11 cellular contexts compared by ENCODE assay signal in the genomic region with DNA sequence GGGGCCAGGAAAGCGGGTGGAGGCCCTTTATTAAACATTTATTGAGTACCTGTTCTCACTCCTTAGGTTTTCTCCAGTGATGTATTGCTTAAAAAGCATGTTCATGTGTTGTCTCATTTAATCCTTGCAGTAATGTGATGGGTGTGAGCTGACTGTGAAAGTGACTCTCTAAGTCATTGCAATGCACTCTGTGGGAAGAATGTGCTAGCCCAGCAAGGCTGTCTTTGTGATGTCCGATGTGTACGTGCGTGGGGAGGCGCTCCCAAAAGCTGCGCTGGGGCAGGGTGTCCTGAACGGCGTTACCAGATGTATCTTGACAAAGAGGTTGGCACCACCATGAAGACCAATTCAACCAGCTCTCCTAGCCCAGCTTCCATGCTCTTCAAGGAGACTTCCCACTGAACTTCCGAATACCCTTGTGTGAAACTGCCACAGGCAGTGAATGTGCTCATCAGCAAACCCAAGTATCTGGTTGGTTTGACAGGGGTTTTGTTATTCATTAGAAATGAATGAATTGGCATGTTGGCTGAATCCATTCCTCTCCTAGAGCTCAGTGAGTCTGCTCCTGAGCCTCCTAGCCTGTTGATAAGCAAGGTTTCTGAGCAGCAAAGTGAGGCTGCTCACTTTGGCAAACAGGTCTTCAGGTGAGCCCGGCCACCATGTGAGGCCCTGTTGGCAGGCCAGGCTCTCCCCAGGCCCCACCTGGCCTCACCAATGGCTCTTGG. TPM values are rescaled to one million over a fixed set of nuclear protein-coding genes. Genes with fewer than 3 reads are reported as not detected.
DNase-seq lines count a peak whose midpoint lies in the region; ATAC-seq and TF ChIP-seq lines count a peak whose summit lies in the region.
"Had no signal": no experiment of that assay in that cellular context is flagged by ENCODE, and none has a peak within 500 bp of the region (broad histone marks: within the 10 kb centered on the region; RNA-seq: fewer than 3 reads in every experiment).

No MANE protein-coding gene starts in this region.

- peak overlapping the region; percentile 99 to 100 for H2BK12ac ChIP-seq in mesenchymal stem cell (ENCODE audit: low read length in 2 of 2)

- intact Hi-C loops in thyroid gland (cut with DNase I) = no loop called here

- H3K36me3 ChIP-seq in duodenal mucosa (ENCODE audit: control insufficient read depth in 1 of 2, insufficient read depth in 2 of 2, low read length in 2 of 2) (no peaks in the 10 kb centered on the region), mesenchymal stem cell (ENCODE audit: control insufficient read depth in 1 of 2, insufficient read depth in 2 of 2, low read depth in 1 of 2, low read length in 2 of 2) (no peaks in the 10 kb centered on the region), thyroid gland (no peaks in the 10 kb centered on the region)

- H4K8ac ChIP-seq in mesenchymal stem cell (ENCODE audit: low read length) = peak overlapping the region; percentile 98

- TF ChIP-seq POLR2A in thyroid gland (IDR thresholded peaks at IDR 0.05) = no peak

- WGBS in mesenchymal stem cell = 89% methylated on average over 10 of the region's 10 CpGs
- WGBS in thyroid gland, 2 donors = 92 to 93% methylated on average over 10 of the region's 10 CpGs

- peak overlapping the region in 1 of 2 experiments; percentile 28 for H3K23ac ChIP-seq in mesenchymal stem cell (ENCODE audit: low read length in 2 of 2)

- no peak overlapping the region for H3K4me3 Mint-ChIP-seq in activated naive CD4-positive, alpha-beta T cell treated with anti-CD3 and anti-CD28 coated beads, Interleukin-2, amount 50 U/mL, for 24 hours
- H3K4me3 Mint-ChIP-seq: brain had no signal

- H2AFZ ChIP-seq in mesenchymal stem cell (ENCODE audit: low read depth, low read length) = no peak overlapping the region

- H3K18ac ChIP-seq in mesenchymal stem cell (ENCODE audit: low read depth in 1 of 2, low read length in 2 of 2) = peak overlapping the region; percentile 94 to 99

- H3K9me3 Mint-ChIP-seq in activated naive CD4-positive, alpha-beta T cell treated with anti-CD3 and anti-CD28 coated beads, Interleukin-2, amount 50 U/mL, for 24 hours = no peaks in the 10 kb centered on the region
- H3K9me3 Mint-ChIP-seq in activated naive CD4-positive, alpha-beta T cell treated with anti-CD3 and anti-CD28 coated beads, Interleukin-2, amount 50 U/mL, for 72 hours = no peaks in the 10 kb centered on the region

- peak overlapping the region; percentile 78 for H2AK5ac ChIP-seq in mesenchymal stem cell (ENCODE audit: low read length, severe bottlenecking)

- H3K9me3 ChIP-seq in duodenal mucosa (ENCODE audit: control insufficient read depth in 1 of 2, low read length in 2 of 2) (no peaks in the 10 kb centered on the region), mesenchymal stem cell (ENCODE audit: control insufficient read depth, low read length) (no peaks in the 10 kb centered on the region), thyroid gland (no peaks in the 10 kb centered on the region)

- H2BK5ac ChIP-seq in mesenchymal stem cell (ENCODE audit: low read depth, low read length, poor library complexity, severe bottlenecking) = peak overlapping the region; percentile 85

- H2BK15ac ChIP-seq in mesenchymal stem cell (ENCODE audit: low read depth, poor library complexity, severe bottlenecking) = peak overlapping the region; percentile 92

- H3K9ac ChIP-seq in duodenal mucosa (ENCODE audit: low read depth in 1 of 2, low read length in 2 of 2) = no peak overlapping the region
- no peak overlapping the region for H3K9ac ChIP-seq in mesenchymal stem cell (ENCODE audit: low read length)

- no peaks in the 10 kb centered on the region for H3K36me3 Mint-ChIP-seq in activated naive CD4-positive, alpha-beta T cell treated with anti-CD3 and anti-CD28 coated beads, Interleukin-2, amount 50 U/mL, for 24 hours
- H3K36me3 Mint-ChIP-seq in activated naive CD4-positive, alpha-beta T cell treated with anti-CD3 and anti-CD28 coated beads, Interleukin-2, amount 50 U/mL, for 72 hours = no peaks in the 10 kb centered on the region
- H3K36me3 Mint-ChIP-seq: brain had no signal

- peaks cover 18 to 22% of the 10 kb centered on the region in 2 donors for H3K4me1 ChIP-seq in duodenal mucosa (ENCODE audit: control insufficient read depth in 1 of 2, insufficient read depth in 2 of 2, low read length in 2 of 2)
- peaks cover 24% of the 10 kb centered on the region for H3K4me1 ChIP-seq in mesenchymal stem cell (ENCODE audit: control insufficient read depth, insufficient read depth, low read depth, low read length)
- H3K4me1 ChIP-seq in thyroid gland = peaks cover 15 to 47% of the 10 kb centered on the region in 2 donors

- H3K4me2 ChIP-seq in mesenchymal stem cell (ENCODE audit: low read length, poor library complexity, severe bottlenecking) = no peak overlapping the region

- H3K27me3 Mint-ChIP-seq in activated naive CD4-positive, alpha-beta T cell treated with anti-CD3 and anti-CD28 coated beads, Interleukin-2, amount 50 U/mL, for 24 hours = no peaks in the 10 kb centered on the region
- H3K27me3 Mint-ChIP-seq: brain had no signal

- no peak for TF ChIP-seq CTCF in thyroid gland (IDR thresholded peaks at IDR 0.05)

- H3K4me1 Mint-ChIP-seq in activated naive CD4-positive, alpha-beta T cell treated with anti-CD3 and anti-CD28 coated beads, Interleukin-2, amount 50 U/mL, for 24 hours = peaks cover 80% of the 10 kb centered on the region

- DNase-seq in activated naive CD4-positive, alpha-beta T cell treated with anti-CD3 and anti-CD28 coated beads, Interleukin-2, amount 50 U/mL, for 72 hours (ENCODE audit: low spot score in 2 of 2) = no peak
- DNase-seq in mesenchymal stem cell = no peak
- DNase-seq in thyroid gland = no peak
- DNase-seq in stimulated activated naive CD4-positive, alpha-beta T cell treated with Interleukin-2 at 50 U/mL for 16 hours (lab: John Stamatoyannopoulos, UW) = no peak
- DNase-seq in amniotic stem cell (lab: John Stamatoyannopoulos, UW) = no peak
- DNase-seq: hypothalamus; stimulated activated CD8-positive, alpha-beta memory T cell treated with anti-CD3 and anti-CD28 coated beads, Interleukin-4, amount 100 ng/mL, for 48 hours had no signal

- ATAC-seq in activated naive CD4-positive, alpha-beta T cell treated with anti-CD3 and anti-CD28 coated beads, Interleukin-2, amount 50 U/mL, for 72 hours = no peak
- ATAC-seq in GM18502 (IDR thresholded peaks at IDR 0.05; ENCODE audit: poor library complexity, unreplicated experiment) = no peak

- no peaks in the 10 kb centered on the region for H3K79me1 ChIP-seq in mesenchymal stem cell (replicated peaks; ENCODE audit: low read length, poor library complexity, severe bottlenecking)

- H2BK120ac ChIP-seq in mesenchymal stem cell (ENCODE audit: low read depth, low read length) = peak overlapping the region; percentile 97

- H3K4me3 ChIP-seq in duodenal mucosa (ENCODE audit: low read depth in 1 of 2, low read length in 2 of 2) (no peak overlapping the region), mesenchymal stem cell (ENCODE audit: insufficient read depth in 1 of 2, low read depth in 1 of 2, low read length in 2 of 2) (peak overlapping the region in 1 of 2 experiments; percentile 10), thyroid gland (replicated peaks in 1 of 3) (no peak overlapping the region)

- H3K27ac ChIP-seq in duodenal mucosa (ENCODE audit: low read depth, low read length) (peak overlapping the region; percentile 70), mesenchymal stem cell (ENCODE audit: low read length, poor library complexity, severe bottlenecking) (peak overlapping the region; percentile 96), thyroid gland (peak overlapping the region; percentile 28 to 81 (median 74))

- peak overlapping the region in 1 of 2 experiments; percentile 66 for H3K14ac ChIP-seq in mesenchymal stem cell (ENCODE audit: low read length in 2 of 2)

- peak overlapping the region; percentile 91 for H3K27ac Mint-ChIP-seq in activated naive CD4-positive, alpha-beta T cell treated with anti-CD3 and anti-CD28 coated beads, Interleukin-2, amount 50 U/mL, for 24 hours
- peak overlapping the region in 1 of 2 donors; percentile 31 for H3K27ac Mint-ChIP-seq in activated naive CD4-positive, alpha-beta T cell treated with anti-CD3 and anti-CD28 coated beads, Interleukin-2, amount 50 U/mL, for 72 hours

- peak overlapping the region; percentile 99 for H4K91ac ChIP-seq in mesenchymal stem cell (ENCODE audit: low read length)

- no peaks in the 10 kb centered on the region for H3K27me3 ChIP-seq in duodenal mucosa (ENCODE audit: control insufficient read depth in 1 of 2, insufficient read depth in 2 of 2, low read length in 2 of 2)
- no peaks in the 10 kb centered on the region for H3K27me3 ChIP-seq in mesenchymal stem cell (ENCODE audit: control insufficient read depth in 1 of 2, insufficient read depth in 1 of 2, low read length in 2 of 2)
- H3K27me3 ChIP-seq in thyroid gland = no peaks in the 10 kb centered on the region

- peak overlapping the region; percentile 93 to 99 for H3K4ac ChIP-seq in mesenchymal stem cell (ENCODE audit: low read depth in 1 of 2, low read length in 2 of 2)

RNA-seq across cellular contexts. Expression of gene NUAK2, which starts 28.0 kb away (rescaled TPM):
- total RNA-seq in activated naive CD4-positive, alpha-beta T cell treated with anti-CD3 and anti-CD28 coated beads, Interleukin-2, amount 50 U/mL, for 72 hours = 1 to 10 TPM; 5.9 to 6.8 TPM
- 2.9 TPM for polyA plus RNA-seq in mesenchymal stem cell (2013, experiment 1 of 2)
- 2.9 TPM for polyA plus RNA-seq in mesenchymal stem cell (2013, experiment 2 of 2)
- 10 to 100 TPM; 16.8 to 41.0 (median 26.8) TPM for total RNA-seq in thyroid gland
